Comparison of ENCODE assay signal across 9 cellular contexts in the genomic region with DNA sequence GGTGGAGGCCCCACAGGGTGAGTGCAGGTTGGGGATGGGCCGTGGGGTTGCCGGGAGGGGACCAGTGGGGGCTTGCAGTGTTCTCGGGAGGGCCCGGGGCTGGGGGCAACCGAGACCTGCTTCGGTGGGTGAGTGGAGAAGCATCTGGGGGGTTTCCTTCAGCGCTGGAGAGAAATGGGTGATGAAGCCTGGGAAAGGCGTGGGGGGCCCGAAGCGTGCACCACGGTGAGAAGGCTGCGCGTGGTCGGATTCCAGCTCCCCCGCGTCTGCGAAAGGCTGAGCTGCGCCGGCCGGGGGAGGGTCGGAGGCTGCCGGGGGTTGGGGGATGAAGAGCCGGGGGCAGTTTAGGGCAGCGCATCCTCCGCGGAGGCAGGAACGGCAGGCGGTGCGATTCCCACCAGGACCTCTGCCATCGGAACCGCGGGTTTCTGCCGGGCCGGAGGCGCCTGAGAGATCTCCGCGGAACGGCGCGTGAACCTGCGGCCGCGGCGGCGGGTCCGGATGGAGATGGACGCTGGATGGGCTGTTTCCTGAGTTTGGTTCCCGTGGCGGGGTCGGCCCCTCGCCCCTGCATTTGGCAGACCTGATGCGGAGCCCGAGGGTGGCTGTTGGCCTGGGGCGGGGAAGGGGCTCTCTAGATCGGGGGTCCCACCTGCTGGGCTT. TPM values are rescaled to one million over a fixed set of nuclear protein-coding genes. Genes with fewer than 3 reads are reported as not detected.
"Had no signal": no experiment of that assay in that cellular context is flagged by ENCODE, and none has a peak within 500 bp of the region (broad histone marks: within the 10 kb centered on the region; RNA-seq: fewer than 3 reads in every experiment).

No MANE protein-coding gene starts in this region.

- H3K4me3 ChIP-seq: GM12878 had no signal

- DNase-seq: GDM1, GF-D8 had no signal

- FAIRE-seq: G401.6, GM12878, GM12891, GM12892, GM18507, GM19239 had no signal

- ATAC-seq: GM12878 had no signal

RNA-seq across cellular contexts. Expression of gene SSTR5, which starts 7.0 kb away (rescaled TPM):
- total RNA-seq: G401, GM12878 had no signal
- polyA plus RNA-seq: GM12878 had no signal

RNA-seq across cellular contexts. Expression of gene C1QTNF8, which starts 30.4 kb away (rescaled TPM):
- total RNA-seq: GM12878 had no signal
- polyA plus RNA-seq: GM12878 had no signal
